Comparison of ENCODE assay signal across 8 cellular contexts in genomic region chr1:21261551-21262281, GRCh38. TPM values are rescaled to one million over a fixed set of nuclear protein-coding genes. Genes with fewer than 3 reads are reported as not detected.
DNase-seq lines count a peak whose midpoint lies in the region; ATAC-seq, FAIRE-seq and TF ChIP-seq lines count a peak whose summit lies in the region.

No MANE protein-coding gene starts in this region.

- TF ChIP-seq RAD21 in SK-N-SH (IDR thresholded peaks at IDR 0.05; ENCODE audit: low read length), result no peak

- H3K27me3 ChIP-seq in SK-N-SH (ENCODE audit: insufficient read depth), result no peaks in the 10 kb centered on the region
- no peaks in the 10 kb centered on the region for H3K27me3 ChIP-seq in endodermal cell (ENCODE audit: control insufficient read depth, insufficient read depth, low read length, poor library complexity, severe bottlenecking)
- H3K27me3 ChIP-seq in tibial nerve, result no peaks in the 10 kb centered on the region

- TF ChIP-seq POLR2A in H54 (IDR thresholded peaks at IDR 0.05; ENCODE audit: low read depth, low read length) (peak; percentile 29; the same call in 1 of the 2 replicates), tibial nerve (IDR thresholded peaks at IDR 0.05) (peak in 1 of 2 donors; percentile 32)

- no peak for TF ChIP-seq CTCF in SK-N-SH (IDR thresholded peaks at IDR 0.05)
- TF ChIP-seq CTCF in endodermal cell (conservative IDR thresholded peaks at IDR 0.05), result no peak
- TF ChIP-seq CTCF in tibial nerve (IDR thresholded peaks at IDR 0.05), result peak in 2 of 5 experiments; percentile 8 to 14

- TF ChIP-seq EP300 in SK-N-SH (IDR thresholded peaks at IDR 0.05; ENCODE audit: borderline replicate concordance in 1 of 2, low read depth in 1 of 2, low read length in 1 of 2) (peak in 1 of 2 experiments; percentile 58; a peak in 1 of 4 replicates), tibial nerve (IDR thresholded peaks at IDR 0.05) (peak in 1 of 2 donors; percentile 61)

- no peaks in the 10 kb centered on the region for H4K20me1 ChIP-seq in SK-N-SH (ENCODE audit: insufficient read depth)

- H3K27ac ChIP-seq in SK-N-SH (ENCODE audit: low read depth in 2 of 2, low read length in 1 of 2) (peak overlapping the region; percentile 86 to 99), endodermal cell (ENCODE audit: low read depth, low read length) (peak overlapping the region; percentile 59), mesodermal cell (ENCODE audit: low read depth, low read length, severe bottlenecking) (peak overlapping the region; percentile 97), tibial nerve (peak overlapping the region; percentile 79 to 96 (median 92))

- peak overlapping the region; percentile 81 for H3K9ac ChIP-seq in SK-N-SH
- no peak overlapping the region for H3K9ac ChIP-seq in endodermal cell (ENCODE audit: extremely low read depth, low read length, poor library complexity, severe bottlenecking)

- H2AFZ ChIP-seq in SK-N-SH (ENCODE audit: low read depth), result no peak overlapping the region

- H3K4me1 ChIP-seq in SK-N-SH (ENCODE audit: control insufficient read depth in 1 of 2, insufficient read depth in 2 of 2, low read depth in 1 of 2, low read length in 1 of 2), result peaks cover 30 to 41% of the 10 kb centered on the region in 2 experiments; a peak in 3 of 4 replicates
- peaks cover 7% of the 10 kb centered on the region for H3K4me1 ChIP-seq in endodermal cell (ENCODE audit: control insufficient read depth, insufficient read depth, low read length)
- peaks cover 50% of the 10 kb centered on the region for H3K4me1 ChIP-seq in mesodermal cell (ENCODE audit: control insufficient read depth, insufficient read depth, low read length, poor library complexity, severe bottlenecking)
- H3K4me1 ChIP-seq in tibial nerve, result peaks cover 0 to 70% (median 35%) of the 10 kb centered on the region in 4 donors

- CTCF ChIA-PET in SK-N-SH (lab: Yijun Ruan, JAX), result interaction anchor here (0.7 to 9.8 kb wide), 10 partner anchors 9 to 565 kb away, joined by 3 to 253 read pairs (median 4); no protein-coding TSS in a partner anchor

- peak overlapping the region; percentile 77 for H3K4me2 ChIP-seq in SK-N-SH

- H3K9me3 ChIP-seq in SK-N-SH (no peaks in the 10 kb centered on the region), endodermal cell (ENCODE audit: control insufficient read depth, low read length) (no peaks in the 10 kb centered on the region), mesodermal cell (ENCODE audit: control insufficient read depth, low read length) (no peaks in the 10 kb centered on the region), tibial nerve (no peaks in the 10 kb centered on the region)

- FAIRE-seq in H54 (lab: Jason Lieb, UNC), result peak; percentile 41

- no peaks in the 10 kb centered on the region for H3K79me2 ChIP-seq in SK-N-SH (ENCODE audit: insufficient read depth)

- no peaks in the 10 kb centered on the region for H3K27me3 Mint-ChIP-seq in endodermal cell (ENCODE audit: insufficient read depth)

- 41% methylated on average over 20 of the region's 20 CpGs for WGBS in SK-N-SH (ENCODE audit: low lambda C conversion rate)
- 73 to 84% methylated on average over 12 to 20 of the region's 20 CpGs for WGBS in endodermal cell (ENCODE audit: insufficient coverage in 1 of 2, insufficient read length in 1 of 2), 2 experiments
- 57 to 63% methylated on average over 17 to 20 of the region's 20 CpGs for WGBS in mesodermal cell (ENCODE audit: insufficient coverage in 2 of 2), 2 experiments
- WGBS in tibial nerve, 2 donors, result 31 to 36% methylated on average over 20 of the region's 20 CpGs

- H3K9me2 ChIP-seq in SK-N-SH, result no peaks in the 10 kb centered on the region

- peaks cover 22% of the 10 kb centered on the region for H3F3A ChIP-seq in SK-N-SH (replicated peaks; ENCODE audit: insufficient read depth)

- peaks cover 17% of the 10 kb centered on the region for H3K4me1 Mint-ChIP-seq in endodermal cell

- no peak overlapping the region for H3K4me3 ChIP-seq in SK-N-SH (ENCODE audit: low read depth in 2 of 2, low read length in 1 of 2)
- H3K4me3 ChIP-seq in endodermal cell (ENCODE audit: low read length), result no peak overlapping the region
- H3K4me3 ChIP-seq in mesodermal cell (ENCODE audit: extremely low read depth, insufficient read depth, low read length, poor library complexity, severe bottlenecking), result no peak overlapping the region
- peak overlapping the region in 1 of 4 donors; percentile 19 for H3K4me3 ChIP-seq in tibial nerve

- no peak overlapping the region for H3K4me3 Mint-ChIP-seq in endodermal cell

- POLR2A ChIA-PET in SK-N-SH (lab: Yijun Ruan, JAX), result interaction anchor here (0.6 to 1.4 kb wide), 4 partner anchors 22 to 838 kb away, joined by 3 to 7 read pairs (median 4); no protein-coding TSS in a partner anchor

- DNase-seq in H54 (ENCODE audit: insufficient read length, low spot score), result peak; percentile 75
- peak; percentile 42 for DNase-seq in SK-N-SH
- DNase-seq in endodermal cell, result peak; percentile 61
- peak; percentile 59 to 73 for DNase-seq in tibial nerve (ENCODE audit: low spot score in 2 of 2)
- DNase-seq in HuH-7.5 (ENCODE audit: low spot score), result no peak
- DNase-seq in NCI-H69 (lab: John Stamatoyannopoulos, UW), result no peak

- H3K36me3 Mint-ChIP-seq in endodermal cell (ENCODE audit: low read depth), result peaks cover 33% of the 10 kb centered on the region

- H3K9me3 Mint-ChIP-seq in endodermal cell, result no peaks in the 10 kb centered on the region

- H3K36me3 ChIP-seq in SK-N-SH (replicated peaks in 1 of 2; ENCODE audit: control insufficient read depth in 1 of 2, insufficient read depth in 2 of 2, low read length in 1 of 2) (peaks cover 0 to 21% of the 10 kb centered on the region in 2 experiments), endodermal cell (ENCODE audit: control insufficient read depth, insufficient read depth, low read length) (no peaks in the 10 kb centered on the region), mesodermal cell (ENCODE audit: control insufficient read depth, insufficient read depth, low read length) (peaks cover 71% of the 10 kb centered on the region), tibial nerve (peaks cover 5 to 44% (median 8%) of the 10 kb centered on the region in 3 donors)

- ATAC-seq in GM21515 (IDR thresholded peaks at IDR 0.05; ENCODE audit: unreplicated experiment), result no peak

- peak overlapping the region; percentile 77 for H3K27ac Mint-ChIP-seq in endodermal cell

TF ChIP-seq in SK-N-SH, 30 proteins besides CTCF, POLR2A, EP300 and RAD21 (continues in another document):
- TF ChIP-seq, protein P1, sequence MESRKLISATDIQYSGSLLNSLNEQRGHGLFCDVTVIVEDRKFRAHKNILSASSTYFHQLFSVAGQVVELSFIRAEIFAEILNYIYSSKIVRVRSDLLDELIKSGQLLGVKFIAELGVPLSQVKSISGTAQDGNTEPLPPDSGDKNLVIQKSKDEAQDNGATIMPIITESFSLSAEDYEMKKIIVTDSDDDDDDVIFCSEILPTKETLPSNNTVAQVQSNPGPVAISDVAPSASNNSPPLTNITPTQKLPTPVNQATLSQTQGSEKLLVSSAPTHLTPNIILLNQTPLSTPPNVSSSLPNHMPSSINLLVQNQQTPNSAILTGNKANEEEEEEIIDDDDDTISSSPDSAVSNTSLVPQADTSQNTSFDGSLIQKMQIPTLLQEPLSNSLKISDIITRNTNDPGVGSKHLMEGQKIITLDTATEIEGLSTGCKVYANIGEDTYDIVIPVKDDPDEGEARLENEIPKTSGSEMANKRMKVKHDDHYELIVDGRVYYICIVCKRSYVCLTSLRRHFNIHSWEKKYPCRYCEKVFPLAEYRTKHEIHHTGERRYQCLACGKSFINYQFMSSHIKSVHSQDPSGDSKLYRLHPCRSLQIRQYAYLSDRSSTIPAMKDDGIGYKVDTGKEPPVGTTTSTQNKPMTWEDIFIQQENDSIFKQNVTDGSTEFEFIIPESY (IDR thresholded peaks at IDR 0.05; ENCODE audit: borderline replicate concordance, low read depth), result no peak
- TF ChIP-seq POLR2AphosphoS5 (IDR thresholded peaks at IDR 0.05; ENCODE audit: low read depth, low read length) (peak; percentile 52; the same call in 1 of the 2 replicates), SIN3A (IDR thresholded peaks at IDR 0.05; ENCODE audit: borderline replicate concordance, low read depth, low read length) (no peak), CHD2 (IDR thresholded peaks at IDR 0.05; ENCODE audit: low read length, partially characterized antibody) (no peak), FOXM1 (IDR thresholded peaks at IDR 0.05; ENCODE audit: low read depth) (no peak), SMC3 (IDR thresholded peaks at IDR 0.05; ENCODE audit: low read depth, low read length) (no peak), PBX3 (IDR thresholded peaks at IDR 0.05) (peak; percentile 49; the same call in 1 of the 2 replicates), NRF1 (IDR thresholded peaks at IDR 0.05; ENCODE audit: low read depth, low read length) (no peak), GATA2 (CRISPR knock-in tag; IDR thresholded peaks at IDR 0.05) (no peak), YY1 (IDR thresholded peaks at IDR 0.05; ENCODE audit: low read depth) (no peak), TCF12 (IDR thresholded peaks at IDR 0.05) (peak; percentile 72), RFX5 (IDR thresholded peaks at IDR 0.05; ENCODE audit: low read length) (no peak), GABPA (IDR thresholded peaks at IDR 0.05; ENCODE audit: low read depth) (no peak), EZH2phosphoT487 (IDR thresholded peaks at IDR 0.05; ENCODE audit: borderline replicate concordance, low read depth) (no peak), FOSL2 (IDR thresholded peaks at IDR 0.05; ENCODE audit: borderline replicate concordance, low read depth) (peak; percentile 74; the same call in 1 of the 2 replicates), TEAD4 (IDR thresholded peaks at IDR 0.05; ENCODE audit: borderline replicate concordance, insufficient read depth) (no peak), MXI1 (IDR thresholded peaks at IDR 0.05; ENCODE audit: low read depth, low read length) (no peak)

RNA-seq across cellular contexts. Expression of gene ECE1, which starts 28.5 kb away (rescaled TPM):
- 62.3 and 96.6 TPM in 2 replicates for polyA plus RNA-seq in SK-N-SH (2012; rRNA removed)
- polyA plus RNA-seq in SK-N-SH (2012; cell fraction: cytosol; rRNA removed), result 48.1 and 60.4 TPM in 2 replicates
- 53.0 and 69.9 TPM in 2 replicates for polyA plus RNA-seq in SK-N-SH (2012; cell fraction: nucleus; rRNA removed)
- total RNA-seq in endodermal cell, result 10 to 100 TPM; 47.8 to 57.9 TPM
- polyA plus RNA-seq in endodermal cell (2013, experiment 1 of 2), result 38.8 TPM
- polyA plus RNA-seq in endodermal cell (2013, experiment 2 of 2), result 42.8 TPM
- polyA plus RNA-seq in mesodermal cell (2013, experiment 1 of 2), result 279 TPM
- polyA plus RNA-seq in mesodermal cell (2013, experiment 2 of 2), result 263 TPM
- total RNA-seq in tibial nerve, result 100 to 1,000 TPM in 2 of 4 donors, 10 to 100 TPM in 2; 84.1 to 128 (median 110) TPM

Comparison
In these comparisons a context has a peak if more than half of its experiments do, and no peak if none do; other contexts are left out.
1. DNase-seq: peak in H54 (single experiment), SK-N-SH (single experiment), endodermal cell (single experiment) and tibial nerve (2 of 2); none in HuH-7.5 (single experiment) and NCI-H69 (single experiment).
2. Peak in every context shown above with its lines, with median percentiles within 50 percentile points of each other: H3K27ac ChIP-seq.